ENCODE assay signal across 7 cellular contexts in the genomic region with DNA sequence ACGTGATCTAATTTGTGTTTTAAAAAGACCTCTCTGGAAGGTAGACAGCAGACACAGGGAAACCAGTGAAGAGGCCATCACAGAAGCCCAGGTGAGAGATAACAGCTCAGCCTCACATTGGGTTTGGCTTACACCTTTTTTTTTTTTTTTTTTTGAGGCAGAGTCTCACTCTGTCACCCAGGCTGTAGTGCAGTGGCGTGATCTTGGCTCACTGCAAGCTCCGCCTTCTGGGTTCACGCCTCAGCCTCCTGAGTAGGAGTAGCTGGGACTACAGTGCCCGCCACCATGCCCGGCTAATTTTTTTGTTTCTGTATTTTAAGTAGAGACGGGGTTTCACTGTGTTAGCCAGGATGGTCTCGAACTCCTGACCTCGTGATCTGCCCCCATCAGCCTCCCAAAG.
DNase-seq lines count a peak whose midpoint lies in the region; ATAC-seq and TF ChIP-seq lines count a peak whose summit lies in the region.
"Not testable (repeated sequence)": the region's sequence is repeated elsewhere in the genome, so short reads cannot be mapped to it uniquely, and the experiment has no call there.

No MANE protein-coding gene starts in this region.

- H3K4me1 ChIP-seq in CD8-positive, alpha-beta memory T cell (ENCODE audit: insufficient read depth, low read length): peaks cover 15% of the 10 kb centered on the region

- H3K9me3 ChIP-seq in CD8-positive, alpha-beta memory T cell (ENCODE audit: low read length): not testable (repeated sequence)

- H3K4me1 Mint-ChIP-seq in CD8-positive, alpha-beta memory T cell: peaks cover 22 to 44% (median 41%) of the 10 kb centered on the region in 3 donors
- peaks cover 31% of the 10 kb centered on the region for H3K4me1 Mint-ChIP-seq in WTC11
- peaks cover 33% of the 10 kb centered on the region for H3K4me1 Mint-ChIP-seq in activated T-cell treated with anti-CD3 and anti-CD28 coated beads, Interleukin-2, amount 50 U/mL, for 24 hours (ENCODE audit: low read depth)
- H3K4me1 Mint-ChIP-seq in activated naive CD4-positive, alpha-beta T cell treated with anti-CD3 and anti-CD28 coated beads, Interleukin-2, amount 50 U/mL, for 24 hours: peaks cover 25% of the 10 kb centered on the region
- peaks cover 24 to 35% of the 10 kb centered on the region in 2 donors for H3K4me1 Mint-ChIP-seq in effector memory CD8-positive, alpha-beta T cell (ENCODE audit: low read depth in 2 of 2)
- peaks cover 30 to 32% of the 10 kb centered on the region in 2 donors for H3K4me1 Mint-ChIP-seq in natural killer cell treated with Interleukin-12 subunit alpha and Interleukin-12 subunit beta and Interleukin-15 and Interleukin-18, amount 100 ng/mL, for 72 hours (ENCODE audit: low read depth in 2 of 2)

- not testable (repeated sequence) for H3K27me3 Mint-ChIP-seq in CD8-positive, alpha-beta memory T cell; WTC11 (ENCODE audit: low read depth); activated T-cell treated with anti-CD3 and anti-CD28 coated beads, Interleukin-2, amount 50 U/mL, for 24 hours; activated naive CD4-positive, alpha-beta T cell treated with anti-CD3 and anti-CD28 coated beads, Interleukin-2, amount 50 U/mL, for 24 hours; effector memory CD8-positive, alpha-beta T cell; natural killer cell treated with Interleukin-12 subunit alpha and Interleukin-12 subunit beta and Interleukin-15 and Interleukin-18, amount 100 ng/mL, for 72 hours

- H3K9me3 Mint-ChIP-seq in CD8-positive, alpha-beta memory T cell; WTC11; activated T-cell treated with anti-CD3 and anti-CD28 coated beads, Interleukin-2, amount 50 U/mL, for 24 hours; activated naive CD4-positive, alpha-beta T cell treated with anti-CD3 and anti-CD28 coated beads, Interleukin-2, amount 50 U/mL, for 24 hours; effector memory CD8-positive, alpha-beta T cell; natural killer cell treated with Interleukin-12 subunit alpha and Interleukin-12 subunit beta and Interleukin-15 and Interleukin-18, amount 100 ng/mL, for 72 hours: not testable (repeated sequence)

- H3K27ac ChIP-seq in CD8-positive, alpha-beta memory T cell (ENCODE audit: low read depth, low read length): peak overlapping the region; percentile 9

- not testable (repeated sequence) for ATAC-seq in WTC11
- peak; percentile 94 for ATAC-seq in effector memory CD8-positive, alpha-beta T cell (replicated peaks)
- peak; percentile 90 to 95 for ATAC-seq in natural killer cell treated with Interleukin-12 subunit alpha and Interleukin-12 subunit beta and Interleukin-15 and Interleukin-18, amount 100 ng/mL, for 72 hours

- not testable (repeated sequence) for H3K27me3 ChIP-seq in CD8-positive, alpha-beta memory T cell (ENCODE audit: insufficient read depth, low read length, poor library complexity, severe bottlenecking)

- not testable (repeated sequence) for H3K36me3 Mint-ChIP-seq in CD8-positive, alpha-beta memory T cell; WTC11; activated T-cell treated with anti-CD3 and anti-CD28 coated beads, Interleukin-2, amount 50 U/mL, for 24 hours (ENCODE audit: low read depth); activated naive CD4-positive, alpha-beta T cell treated with anti-CD3 and anti-CD28 coated beads, Interleukin-2, amount 50 U/mL, for 24 hours; effector memory CD8-positive, alpha-beta T cell (ENCODE audit: insufficient read depth); natural killer cell treated with Interleukin-12 subunit alpha and Interleukin-12 subunit beta and Interleukin-15 and Interleukin-18, amount 100 ng/mL, for 72 hours

- not testable (repeated sequence) for TF ChIP-seq CTCF in WTC11 (IDR thresholded peaks at IDR 0.05)

- peak overlapping the region; percentile 5 to 92 (median 78) for H3K27ac Mint-ChIP-seq in CD8-positive, alpha-beta memory T cell
- peak overlapping the region; percentile 36; the same call in 1 of the 2 replicates for H3K27ac Mint-ChIP-seq in WTC11
- H3K27ac Mint-ChIP-seq in activated T-cell treated with anti-CD3 and anti-CD28 coated beads, Interleukin-2, amount 50 U/mL, for 24 hours: peak overlapping the region; percentile 66
- H3K27ac Mint-ChIP-seq in activated naive CD4-positive, alpha-beta T cell treated with anti-CD3 and anti-CD28 coated beads, Interleukin-2, amount 50 U/mL, for 24 hours: peak overlapping the region; percentile 82
- H3K27ac Mint-ChIP-seq in effector memory CD8-positive, alpha-beta T cell: peak overlapping the region; percentile 90 to 92
- H3K27ac Mint-ChIP-seq in natural killer cell treated with Interleukin-12 subunit alpha and Interleukin-12 subunit beta and Interleukin-15 and Interleukin-18, amount 100 ng/mL, for 72 hours: peak overlapping the region; percentile 54 to 82

- peak overlapping the region in 6 of 7 donors; percentile 34 to 78 (median 48) for H3K4me3 Mint-ChIP-seq in CD8-positive, alpha-beta memory T cell
- H3K4me3 Mint-ChIP-seq in WTC11; activated T-cell treated with anti-CD3 and anti-CD28 coated beads, Interleukin-2, amount 50 U/mL, for 24 hours; activated naive CD4-positive, alpha-beta T cell treated with anti-CD3 and anti-CD28 coated beads, Interleukin-2, amount 50 U/mL, for 24 hours: not testable (repeated sequence)
- H3K4me3 Mint-ChIP-seq in effector memory CD8-positive, alpha-beta T cell: peak overlapping the region; percentile 13 to 75
- peak overlapping the region; percentile 48 for H3K4me3 Mint-ChIP-seq in natural killer cell treated with Interleukin-12 subunit alpha and Interleukin-12 subunit beta and Interleukin-15 and Interleukin-18, amount 100 ng/mL, for 72 hours

- CTCF ChIA-PET in CD8-positive, alpha-beta memory T cell (lab: Charles Lee); WTC11 (lab: Charles Lee): not testable (repeated sequence)

- POLR2A ChIA-PET in CD8-positive, alpha-beta memory T cell (lab: Charles Lee); WTC11 (lab: Charles Lee): not testable (repeated sequence)

- H3K4me3 ChIP-seq in CD8-positive, alpha-beta memory T cell (ENCODE audit: low read length): not testable (repeated sequence)

- peak in 4 of 5 donors; percentile 38 to 66 (median 40) for DNase-seq in CD8-positive, alpha-beta memory T cell
- DNase-seq in WTC11 (ENCODE audit: low spot score); activated T-cell treated with anti-CD3 and anti-CD28 coated beads, Interleukin-2, amount 50 U/mL, for 24 hours: not testable (repeated sequence)
- DNase-seq in effector memory CD8-positive, alpha-beta T cell: peak; percentile 46 to 52 (median 48)
- peak; percentile 78 for DNase-seq in natural killer cell treated with Interleukin-12 subunit alpha and Interleukin-12 subunit beta and Interleukin-15 and Interleukin-18, amount 100 ng/mL, for 72 hours (ENCODE audit: low spot score)
- peak; percentile 19 for DNase-seq in stimulated activated CD8-positive, alpha-beta memory T cell treated with anti-CD3 and anti-CD28 coated beads, Interleukin-4, amount 100 ng/mL, for 24 hours (ENCODE audit: low read depth)

- H3K36me3 ChIP-seq in CD8-positive, alpha-beta memory T cell (ENCODE audit: insufficient read depth, low read length): not testable (repeated sequence)

Comparison
In these comparisons a context has a peak if more than half of its experiments do, and no peak if none do; other contexts are left out.
1. H3K27ac Mint-ChIP-seq: peak in every context shown above with its lines; median percentile 91 in effector memory CD8-positive, alpha-beta T cell; 82 in activated naive CD4-positive, alpha-beta T cell treated with anti-CD3 and anti-CD28 coated beads, Interleukin-2, amount 50 U/mL, for 24 hours; 78 in CD8-positive, alpha-beta memory T cell; 68 in natural killer cell treated with Interleukin-12 subunit alpha and Interleukin-12 subunit beta and Interleukin-15 and Interleukin-18, amount 100 ng/mL, for 72 hours; 66 in activated T-cell treated with anti-CD3 and anti-CD28 coated beads, Interleukin-2, amount 50 U/mL, for 24 hours; 36 in WTC11.